Comparison of ENCODE assay signal across 10 cellular contexts in genomic region chr13:51643114-51643881, GRCh38. TPM values are rescaled to one million over a fixed set of nuclear protein-coding genes. Genes with fewer than 3 reads are reported as not detected.
DNase-seq lines count a peak whose midpoint lies in the region; ATAC-seq and TF ChIP-seq lines count a peak whose summit lies in the region.
"Had no signal": no experiment of that assay in that cellular context is flagged by ENCODE, and none has a peak within 500 bp of the region (broad histone marks: within the 10 kb centered on the region; RNA-seq: fewer than 3 reads in every experiment).

No MANE protein-coding gene starts in this region.

- intact Hi-C loops in dendritic cell treated with granulocyte-macrophage colony-stimulating factor and Interleukin-4, amounts not matched to agents 40 ng/mL and 50 ng/mL, for 4 days (cut with micrococcal nuclease) = no loop called here

- TF ChIP-seq POLR2A in erythroblast (IDR thresholded peaks at IDR 0.05; ENCODE audit: low read length) = no peak

- no peak for ATAC-seq in naive thymus-derived CD8-positive, alpha-beta T cell
- ATAC-seq in HG03280 (IDR thresholded peaks at IDR 0.05; ENCODE audit: unreplicated experiment) = no peak

- H3K27ac Mint-ChIP-seq in dendritic cell treated with granulocyte-macrophage colony-stimulating factor and Interleukin-4, amounts not matched to agents 40 ng/mL and 50 ng/mL, for 4 days = peak overlapping the region; percentile 48
- peak overlapping the region; percentile 41 to 99 (median 86) for H3K27ac Mint-ChIP-seq in naive thymus-derived CD8-positive, alpha-beta T cell

- POLR2A ChIA-PET in naive thymus-derived CD8-positive, alpha-beta T cell (lab: Charles Lee) = interaction anchor here (0.7 kb wide), 1 partner anchor 1853 kb away, joined by 5 read pairs; no protein-coding TSS in a partner anchor

- H3K27me3 Mint-ChIP-seq in dendritic cell treated with granulocyte-macrophage colony-stimulating factor and Interleukin-4, amounts not matched to agents 40 ng/mL and 50 ng/mL, for 4 days = no peaks in the 10 kb centered on the region
- H3K27me3 Mint-ChIP-seq in naive thymus-derived CD8-positive, alpha-beta T cell = no peaks in the 10 kb centered on the region

- in situ Hi-C loops in Caki2 (cut with HindIII; ENCODE audit: low pct_unique_long_range_greater_than_20kb, low sequenced_read_pairs) = no loop called here

- H3K4me1 Mint-ChIP-seq in dendritic cell treated with granulocyte-macrophage colony-stimulating factor and Interleukin-4, amounts not matched to agents 40 ng/mL and 50 ng/mL, for 4 days (ENCODE audit: low read depth) = peaks cover 46% of the 10 kb centered on the region
- peaks cover 25 to 58% (median 51%) of the 10 kb centered on the region in 4 donors for H3K4me1 Mint-ChIP-seq in naive thymus-derived CD8-positive, alpha-beta T cell

- H3K36me3 Mint-ChIP-seq in dendritic cell treated with granulocyte-macrophage colony-stimulating factor and Interleukin-4, amounts not matched to agents 40 ng/mL and 50 ng/mL, for 4 days (ENCODE audit: low read depth) = peaks cover 31% of the 10 kb centered on the region
- peaks cover 0 to 6% (median 0%) of the 10 kb centered on the region in 3 donors for H3K36me3 Mint-ChIP-seq in naive thymus-derived CD8-positive, alpha-beta T cell

- DNase-seq in Caki2 (ENCODE audit: low read depth) = peak; percentile 67
- peak; percentile 6 for DNase-seq in MV-4-11 (lab: John Stamatoyannopoulos, UW)
- DNase-seq in naive thymus-derived CD8-positive, alpha-beta T cell = no peak
- no peak for DNase-seq in iPS-NIHi11 (ENCODE audit: low spot score)
- DNase-seq in erythroblast (lab: John Stamatoyannopoulos, UW) = no peak
- no peak for DNase-seq in GM19238 (ENCODE audit: insufficient read length, low spot score)
- DNase-seq: Karpas-422; stimulated activated CD8-positive, alpha-beta memory T cell treated with anti-CD3 and anti-CD28 coated beads, Interleukin-4, amount 100 ng/mL, for 48 hours had no signal

- H3K9me3 Mint-ChIP-seq in dendritic cell treated with granulocyte-macrophage colony-stimulating factor and Interleukin-4, amounts not matched to agents 40 ng/mL and 50 ng/mL, for 4 days = no peaks in the 10 kb centered on the region
- no peaks in the 10 kb centered on the region for H3K9me3 Mint-ChIP-seq in naive thymus-derived CD8-positive, alpha-beta T cell

- no peak overlapping the region for H3K4me3 Mint-ChIP-seq in dendritic cell treated with granulocyte-macrophage colony-stimulating factor and Interleukin-4, amounts not matched to agents 40 ng/mL and 50 ng/mL, for 4 days
- peak overlapping the region in 9 of 10 donors; percentile 30 to 69 (median 61) for H3K4me3 Mint-ChIP-seq in naive thymus-derived CD8-positive, alpha-beta T cell

RNA-seq across cellular contexts. Expression of gene WDFY2, which starts 59.0 kb away (rescaled TPM):
- 0.70 and 1.2 TPM in 2 replicates for total RNA-seq in Caki2 (2014; rRNA removed; shearing (Covaris generic); ENCODE audit: low replicate concordance)
- total RNA-seq in naive thymus-derived CD8-positive, alpha-beta T cell = 10 to 100 TPM; 23.5 to 24.8 TPM
- polyA plus RNA-seq in naive thymus-derived CD8-positive, alpha-beta T cell = 1 to 10 TPM; 3.8 to 4.4 (median 4.0) TPM

Comparison
In these comparisons a context has a peak if more than half of its experiments do, and no peak if none do; other contexts are left out.
1. DNase-seq: peak in Caki2 (single experiment) and MV-4-11 (single experiment); none in naive thymus-derived CD8-positive, alpha-beta T cell (0 of 10), iPS-NIHi11 (single experiment), erythroblast (0 of 2) and GM19238 (single experiment).
2. RNA of gene WDFY2, which starts 59.0 kb away (total RNA-seq): 23.5 to 24.8 TPM in naive thymus-derived CD8-positive, alpha-beta T cell; 0.70 to 1.2 TPM in Caki2; every median in the first group is over 10 times any median in the second.